10 cellular contexts compared by ENCODE assay signal in the genomic region with DNA sequence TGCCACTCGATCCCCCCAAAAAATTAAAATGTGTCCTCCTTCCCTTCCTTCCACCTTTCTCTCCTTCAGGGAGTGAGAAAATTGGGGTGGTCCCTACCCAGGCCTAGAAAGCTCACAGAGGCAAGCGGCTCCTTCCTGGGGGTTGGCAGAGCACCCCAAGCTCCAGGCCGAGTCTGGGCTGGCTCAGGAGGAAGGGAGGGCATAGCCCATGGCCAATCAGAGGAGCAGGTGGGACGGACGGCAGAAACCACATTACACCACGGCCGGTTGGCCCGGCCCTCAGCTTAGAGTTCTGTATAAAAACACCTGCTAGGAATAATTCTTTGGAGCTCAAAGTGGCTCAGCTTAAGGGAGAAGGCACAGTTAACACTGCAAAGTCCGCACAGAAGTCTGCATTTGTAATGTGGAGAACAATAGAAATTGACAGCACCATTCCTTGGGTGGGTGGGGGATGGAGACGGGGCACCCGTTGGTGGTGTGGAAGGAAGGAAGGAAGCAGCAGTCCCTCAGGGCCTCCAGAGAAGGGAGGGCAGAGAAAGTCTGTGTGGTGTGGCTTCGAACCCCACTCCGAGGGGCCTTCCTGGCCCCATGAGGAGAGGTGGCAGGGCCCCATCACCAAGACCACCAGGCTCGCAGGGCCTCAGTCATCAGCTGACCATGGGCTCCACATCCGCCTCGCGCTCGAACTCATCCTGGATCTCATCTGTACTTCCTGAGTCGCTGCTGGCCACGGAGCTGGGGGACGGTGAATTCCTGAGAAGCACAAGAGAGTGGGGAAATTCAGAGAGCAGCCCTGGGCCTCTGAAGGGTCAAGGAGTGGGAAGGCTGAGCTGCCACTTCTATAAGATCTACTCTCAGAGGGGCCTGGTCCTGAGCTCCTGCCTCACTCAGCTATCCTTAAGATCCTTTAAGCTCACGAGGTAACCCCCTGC. TPM values are rescaled to one million over a fixed set of nuclear protein-coding genes. Genes with fewer than 3 reads are reported as not detected.
DNase-seq lines count a peak whose midpoint lies in the region; ATAC-seq and TF ChIP-seq lines count a peak whose summit lies in the region.
"Had no signal": no experiment of that assay in that cellular context is flagged by ENCODE, and none has a peak within 500 bp of the region (broad histone marks: within the 10 kb centered on the region; RNA-seq: fewer than 3 reads in every experiment).

No MANE protein-coding gene starts in this region.

- H3K4me1 ChIP-seq in CD8-positive, alpha-beta memory T cell (ENCODE audit: insufficient read depth, low read length), result peaks cover 9% of the 10 kb centered on the region
- peaks cover 16% of the 10 kb centered on the region for H3K4me1 ChIP-seq in OCI-LY7 (ENCODE audit: insufficient read depth, low read length, poor library complexity, severe bottlenecking)

- H3K27me3 ChIP-seq in CD8-positive, alpha-beta memory T cell (ENCODE audit: insufficient read depth, low read length, poor library complexity, severe bottlenecking), result no peaks in the 10 kb centered on the region
- H3K27me3 ChIP-seq: hepatocyte had no signal

- H3K9me3 ChIP-seq in CD8-positive, alpha-beta memory T cell (ENCODE audit: low read length), result no peaks in the 10 kb centered on the region
- no peaks in the 10 kb centered on the region for H3K9me3 ChIP-seq in OCI-LY7 (ENCODE audit: low read length)

- peaks cover 30% of the 10 kb centered on the region for H3K36me3 ChIP-seq in CD8-positive, alpha-beta memory T cell (ENCODE audit: insufficient read depth, low read length)
- no peaks in the 10 kb centered on the region for H3K36me3 ChIP-seq in OCI-LY7 (ENCODE audit: insufficient read depth, low read length)

- peaks cover 3 to 71% (median 10%) of the 10 kb centered on the region in 3 donors for H3K36me3 Mint-ChIP-seq in CD8-positive, alpha-beta memory T cell

- H4K20me1 ChIP-seq in OCI-LY7 (ENCODE audit: insufficient read depth, low read length), result no peaks in the 10 kb centered on the region

- no peaks in the 10 kb centered on the region for H3K9me2 ChIP-seq in OCI-LY7 (ENCODE audit: insufficient read depth, low read length)

- peak overlapping the region in 6 of 8 donors; percentile 37 to 81 (median 70) for H3K27ac Mint-ChIP-seq in CD8-positive, alpha-beta memory T cell

- no peak for ATAC-seq in GM21381 (IDR thresholded peaks at IDR 0.05; ENCODE audit: unreplicated experiment)
- ATAC-seq in HG03571 (IDR thresholded peaks at IDR 0.05; ENCODE audit: unreplicated experiment), result no peak

- TF ChIP-seq POLR2A in erythroblast (IDR thresholded peaks at IDR 0.05; ENCODE audit: low read length), result peak; percentile 70

- no peak for TF ChIP-seq CTCF in OCI-LY7 (conservative IDR thresholded peaks at IDR 0.05; ENCODE audit: low read length)

- POLR2A ChIA-PET in CD8-positive, alpha-beta memory T cell (lab: Charles Lee), result interaction anchor here (0.7 to 1.8 kb wide), 2 partner anchors 20 to 49 kb away, joined by 5 to 7 read pairs; a partner anchor contains a TSS
- POLR2A ChIA-PET in OCI-LY7 (lab: Charles Lee), result no interaction called here

- H3K4me3 ChIP-seq in CD8-positive, alpha-beta memory T cell (ENCODE audit: low read length), result no peak overlapping the region
- H3K4me3 ChIP-seq in OCI-LY7 (ENCODE audit: low read depth, low read length, poor library complexity, severe bottlenecking), result no peak overlapping the region
- H3K4me3 ChIP-seq: hepatocyte had no signal

- H3K27ac ChIP-seq in CD8-positive, alpha-beta memory T cell (ENCODE audit: low read depth, low read length), result peak overlapping the region; percentile 44
- no peak overlapping the region for H3K27ac ChIP-seq in OCI-LY7 (ENCODE audit: low read depth, low read length, poor library complexity, severe bottlenecking)
- H3K27ac ChIP-seq: hepatocyte had no signal

- DNase-seq in CD8-positive, alpha-beta memory T cell, result no peak
- peak; percentile 39 for DNase-seq in OCI-LY7 (ENCODE audit: low spot score)
- DNase-seq in erythroblast (lab: John Stamatoyannopoulos, UW), result peak; percentile 74 to 85
- DNase-seq in pons (ENCODE audit: low spot score), result peak; percentile 35
- DNase-seq in NCI-H2029 (lab: John Stamatoyannopoulos, UW), result no peak
- no peak for DNase-seq in central memory CD4-positive, alpha-beta T cell

- no peaks in the 10 kb centered on the region for H3K27me3 Mint-ChIP-seq in CD8-positive, alpha-beta memory T cell

- H3K4me3 Mint-ChIP-seq in CD8-positive, alpha-beta memory T cell, result peak overlapping the region in 1 of 7 donors; percentile 34

- no TSS peak for BruUV-seq in OCI-LY7 (replicated peaks; lab: Mats Ljungman, UMichigan)

- no peaks in the 10 kb centered on the region for H3K79me2 ChIP-seq in OCI-LY7 (ENCODE audit: insufficient read depth, low read depth, low read length)
- H3K79me2 ChIP-seq: hepatocyte had no signal

- H2AFZ ChIP-seq in OCI-LY7 (ENCODE audit: low read length), result peak overlapping the region; percentile 68
- H2AFZ ChIP-seq: hepatocyte had no signal

- peaks cover 10 to 15% (median 14%) of the 10 kb centered on the region in 3 donors for H3K4me1 Mint-ChIP-seq in CD8-positive, alpha-beta memory T cell

- peak overlapping the region; percentile 21; the same call in 1 of the 2 replicates for H3K4me2 ChIP-seq in OCI-LY7 (ENCODE audit: low read length)
- H3K4me2 ChIP-seq: hepatocyte had no signal

- CTCF ChIA-PET in CD8-positive, alpha-beta memory T cell (lab: Charles Lee), result interaction anchor here (0.8 to 6.7 kb wide), 23 partner anchors 11 to 206 kb away, joined by 3 to 87 read pairs (median 6); a partner anchor contains a TSS
- CTCF ChIA-PET in OCI-LY7 (lab: Charles Lee; ENCODE audit: unreplicated experiment), result interaction anchor here (1.0 to 1.2 kb wide), 2 partner anchors 9 to 24 kb away, joined by 3 to 4 read pairs; no protein-coding TSS in a partner anchor

- intact Hi-C loops in OCI-LY7 (cut with micrococcal nuclease; ENCODE audit: unreplicated experiment), result loop anchor here (5.0 to 10.0 kb wide), 2 partner anchors 187 to 204 kb away; no protein-coding TSS in a partner anchor

- H3K9me3 Mint-ChIP-seq in CD8-positive, alpha-beta memory T cell, result no peaks in the 10 kb centered on the region

RNA-seq across cellular contexts. Expression of a gene that starts 5.8 kb away (rescaled TPM):
- total RNA-seq in CD8-positive, alpha-beta memory T cell, result 1 to 10 TPM; 9.3 to 9.5 TPM
- polyA plus RNA-seq in CD8-positive, alpha-beta memory T cell, result 1.4 TPM
- total RNA-seq in OCI-LY7 (2014; rRNA removed; shearing (Covaris generic)), result 3.8 and 6.1 TPM in 2 replicates
- 6.2 and 7.6 TPM in 2 replicates for total RNA-seq in OCI-LY7 (2022)

RNA-seq across cellular contexts. Expression of a gene that starts 48.3 kb away (rescaled TPM):
- 10 to 100 TPM; 33.1 to 37.7 TPM for total RNA-seq in CD8-positive, alpha-beta memory T cell
- polyA plus RNA-seq in CD8-positive, alpha-beta memory T cell, result 3.2 TPM
- total RNA-seq in OCI-LY7 (2014; rRNA removed; shearing (Covaris generic)), result 0.06 and 0.08 TPM in 2 replicates
- 0.20 and 0.44 TPM in 2 replicates for total RNA-seq in OCI-LY7 (2022)

RNA-seq across cellular contexts. Expression of a gene that starts 48.7 kb away (rescaled TPM):
- not detected for total RNA-seq in CD8-positive, alpha-beta memory T cell
- not detected for polyA plus RNA-seq in CD8-positive, alpha-beta memory T cell
- total RNA-seq in OCI-LY7 (2014; rRNA removed; shearing (Covaris generic)), result not detected in 2 replicates
- not detected in 2 replicates for total RNA-seq in OCI-LY7 (2022)
- total RNA-seq: hepatocyte, ureter had no signal
- polyA plus RNA-seq: hepatocyte had no signal

Comparison
In these comparisons a context has a peak if more than half of its experiments do, and no peak if none do; other contexts are left out.
1. DNase-seq: peak in OCI-LY7 (single experiment), erythroblast (2 of 2) and pons (single experiment); none in CD8-positive, alpha-beta memory T cell (0 of 5), NCI-H2029 (single experiment) and central memory CD4-positive, alpha-beta T cell (single experiment).
2. RNA of a gene that starts 48.3 kb away (total RNA-seq): 33.1 to 37.7 TPM in CD8-positive, alpha-beta memory T cell; 0.06 to 0.44 TPM in OCI-LY7; every median in the first group is over 10 times any median in the second.